Comparison of ENCODE assay signal across 11 cellular contexts in the genomic region with DNA sequence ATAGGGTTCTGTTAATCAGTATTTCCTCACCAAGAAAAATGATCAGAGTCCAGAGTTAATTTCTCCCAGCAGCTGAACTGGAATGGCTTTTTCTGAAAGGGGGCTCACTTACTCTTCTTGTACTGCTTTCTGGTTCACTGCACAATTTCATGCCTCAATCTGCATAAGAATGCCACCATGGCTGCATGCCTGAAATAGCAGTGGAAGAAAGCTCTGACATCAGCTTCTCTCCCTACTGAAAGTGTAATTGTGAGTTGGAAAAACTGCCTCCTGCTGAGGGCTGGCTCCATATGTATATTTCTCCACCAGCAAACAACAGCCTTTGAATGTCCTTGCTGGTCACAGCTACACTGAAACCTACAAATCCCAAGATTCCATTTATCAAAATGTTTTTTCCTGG.
DNase-seq lines count a peak whose midpoint lies in the region; ATAC-seq, FAIRE-seq and TF ChIP-seq lines count a peak whose summit lies in the region.
"Had no signal": no experiment of that assay in that cellular context is flagged by ENCODE, and none has a peak within 500 bp of the region (broad histone marks: within the 10 kb centered on the region; RNA-seq: fewer than 3 reads in every experiment).

No MANE protein-coding gene starts in this region.

- no peak for TF ChIP-seq POLR2A in esophagus squamous epithelium (IDR thresholded peaks at IDR 0.05)

- no peaks in the 10 kb centered on the region for H3K79me2 ChIP-seq in keratinocyte (ENCODE audit: control insufficient read depth, insufficient read depth, low read length)

- H3K27ac ChIP-seq in HUES6 (ENCODE audit: low read depth, low read length): peak overlapping the region; percentile 79
- no peak overlapping the region for H3K27ac ChIP-seq in keratinocyte (ENCODE audit: control insufficient read depth, insufficient read depth, low read length)
- H3K27ac ChIP-seq in esophagus squamous epithelium: no peak overlapping the region

- H3K4me2 ChIP-seq in keratinocyte (ENCODE audit: control insufficient read depth, extremely low read depth, insufficient read depth, low read depth, low read length): no peak overlapping the region

- no peaks in the 10 kb centered on the region for H3K36me3 Mint-ChIP-seq in activated T-cell treated with anti-CD3 and anti-CD28 coated beads, Interleukin-2, amount 50 U/mL, for 72 hours (ENCODE audit: insufficient read depth in 2 of 2)
- H3K36me3 Mint-ChIP-seq: stimulated activated naive B cell treated with anti-CD40 and anti-IgM and Interleukin-4, amounts not matched to agents 10 μg/mL and 1 μg/mL and 100 μg/mL, for 72 hours had no signal

- H3K27ac Mint-ChIP-seq in activated T-cell treated with anti-CD3 and anti-CD28 coated beads, Interleukin-2, amount 50 U/mL, for 72 hours: no peak overlapping the region
- H3K27ac Mint-ChIP-seq: stimulated activated naive B cell treated with anti-CD40 and anti-IgM and Interleukin-4, amounts not matched to agents 10 μg/mL and 1 μg/mL and 100 μg/mL, for 72 hours had no signal

- peaks cover 21% of the 10 kb centered on the region for H3K4me1 ChIP-seq in HUES6 (ENCODE audit: control insufficient read depth, insufficient read depth, low read length)
- peaks cover 18% of the 10 kb centered on the region for H3K4me1 ChIP-seq in keratinocyte (ENCODE audit: control insufficient read depth, extremely low read depth, insufficient read depth, low read length)
- H3K4me1 ChIP-seq in esophagus squamous epithelium: no peaks in the 10 kb centered on the region

- H3K9me1 ChIP-seq in keratinocyte (ENCODE audit: control insufficient read depth, extremely low read depth, insufficient read depth, low read length): no peaks in the 10 kb centered on the region

- H3K9me3 ChIP-seq in HUES6 (ENCODE audit: control insufficient read depth, insufficient read depth, low read depth, low read length): peaks cover 6% of the 10 kb centered on the region; the same call in 1 of the 2 replicates
- H3K9me3 ChIP-seq in keratinocyte (ENCODE audit: control insufficient read depth, low read depth, low read length): no peaks in the 10 kb centered on the region
- H3K9me3 ChIP-seq in esophagus squamous epithelium: no peaks in the 10 kb centered on the region

- H2AFZ ChIP-seq in keratinocyte (ENCODE audit: control insufficient read depth, low read length): peak overlapping the region; percentile 20

- no peaks in the 10 kb centered on the region for H3K27me3 ChIP-seq in HUES6 (ENCODE audit: control insufficient read depth, insufficient read depth, low read length)
- no peaks in the 10 kb centered on the region for H3K27me3 ChIP-seq in keratinocyte (ENCODE audit: control insufficient read depth, extremely low read depth, insufficient read depth, low read length)
- H3K27me3 ChIP-seq in esophagus squamous epithelium: no peaks in the 10 kb centered on the region

- dilution Hi-C loops in keratinocyte (cut with MboI; ENCODE audit: extremely low pct_ligation_motif_present, low sequenced_read_pairs): no loop called here

- H3K27me3 Mint-ChIP-seq in activated T-cell treated with anti-CD3 and anti-CD28 coated beads, Interleukin-2, amount 50 U/mL, for 72 hours (ENCODE audit: low read depth): no peaks in the 10 kb centered on the region
- H3K27me3 Mint-ChIP-seq: stimulated activated naive B cell treated with anti-CD40 and anti-IgM and Interleukin-4, amounts not matched to agents 10 μg/mL and 1 μg/mL and 100 μg/mL, for 72 hours had no signal

- H3K36me3 ChIP-seq in HUES6 (ENCODE audit: control insufficient read depth, insufficient read depth, low read length): no peaks in the 10 kb centered on the region
- no peaks in the 10 kb centered on the region for H3K36me3 ChIP-seq in keratinocyte (ENCODE audit: control insufficient read depth in 2 of 2, extremely low read depth in 1 of 2, insufficient read depth in 2 of 2, low read length in 2 of 2)
- no peaks in the 10 kb centered on the region for H3K36me3 ChIP-seq in esophagus squamous epithelium

- H3K4me3 ChIP-seq in AG04449 (ENCODE audit: low read depth, low read length): no peak overlapping the region
- H3K4me3 ChIP-seq in HUES6 (ENCODE audit: low read depth, low read length): no peak overlapping the region
- no peak overlapping the region for H3K4me3 ChIP-seq in keratinocyte (ENCODE audit: control insufficient read depth in 2 of 3, extremely low read depth in 1 of 3, insufficient read depth in 2 of 3, low read depth in 1 of 3, low read length in 3 of 3)
- no peak overlapping the region for H3K4me3 ChIP-seq in esophagus squamous epithelium

- no peaks in the 10 kb centered on the region for H4K20me1 ChIP-seq in keratinocyte (ENCODE audit: control insufficient read depth, extremely low read depth, insufficient read depth, low read length)

- POLR2A ChIA-PET in AG04449 (lab: Yijun Ruan, JAX): no interaction called here

- H3K9ac ChIP-seq in HUES6 (ENCODE audit: low read length) (no peak overlapping the region), keratinocyte (ENCODE audit: control insufficient read depth, extremely low read depth, insufficient read depth, low read length) (no peak overlapping the region)

- H3K4me1 Mint-ChIP-seq in activated T-cell treated with anti-CD3 and anti-CD28 coated beads, Interleukin-2, amount 50 U/mL, for 72 hours (ENCODE audit: low read depth): no peaks in the 10 kb centered on the region
- H3K4me1 Mint-ChIP-seq: central memory CD8-positive, alpha-beta T cell; stimulated activated naive B cell treated with anti-CD40 and anti-IgM and Interleukin-4, amounts not matched to agents 10 μg/mL and 1 μg/mL and 100 μg/mL, for 72 hours had no signal

- TF ChIP-seq CTCF in AG04449 (IDR thresholded peaks at IDR 0.05; ENCODE audit: insufficient read depth, low read length, missing control alignments): no peak
- no peak for TF ChIP-seq CTCF in keratinocyte (optimal IDR thresholded peaks at IDR 0.05 in 1 of 3, IDR thresholded peaks at IDR 0.05 in 1 of 3, conservative IDR thresholded peaks at IDR 0.05 in 1 of 3; ENCODE audit: extremely low read depth in 1 of 3, insufficient read depth in 2 of 3, low read length in 3 of 3)
- no peak for TF ChIP-seq CTCF in esophagus squamous epithelium (IDR thresholded peaks at IDR 0.05)

- intact Hi-C loops in esophagus squamous epithelium (cut with DNase I): no loop called here

- no peak overlapping the region for H3K4me3 Mint-ChIP-seq in activated T-cell treated with anti-CD3 and anti-CD28 coated beads, Interleukin-2, amount 50 U/mL, for 72 hours
- H3K4me3 Mint-ChIP-seq: central memory CD8-positive, alpha-beta T cell; stimulated activated naive B cell treated with anti-CD40 and anti-IgM and Interleukin-4, amounts not matched to agents 10 μg/mL and 1 μg/mL and 100 μg/mL, for 72 hours had no signal

- peak; percentile 41 for DNase-seq in AG04449 (ENCODE audit: low read depth, low spot score)
- DNase-seq in brain pericyte (ENCODE audit: low read depth, low spot score): peak; percentile 10
- no peak for DNase-seq in keratinocyte (ENCODE audit: low read depth, low spot score)
- no peak for DNase-seq in esophagus squamous epithelium (lab: John Stamatoyannopoulos, UW)
- DNase-seq in RPMI8226: no peak
- no peak for DNase-seq in activated T-cell treated with anti-CD3 and anti-CD28 coated beads, Interleukin-2, amount 50 U/mL, for 72 hours
- DNase-seq: stimulated activated naive B cell treated with anti-CD40 and anti-IgM and Interleukin-4, amounts not matched to agents 10 μg/mL and 1 μg/mL and 100 μg/mL, for 72 hours had no signal

- CTCF ChIA-PET in AG04449 (lab: Yijun Ruan, JAX): no interaction called here

- no peaks in the 10 kb centered on the region for H3K9me3 Mint-ChIP-seq in activated T-cell treated with anti-CD3 and anti-CD28 coated beads, Interleukin-2, amount 50 U/mL, for 72 hours
- H3K9me3 Mint-ChIP-seq: central memory CD8-positive, alpha-beta T cell; stimulated activated naive B cell treated with anti-CD40 and anti-IgM and Interleukin-4, amounts not matched to agents 10 μg/mL and 1 μg/mL and 100 μg/mL, for 72 hours had no signal

- FAIRE-seq in keratinocyte (lab: Jason Lieb, UNC): no peak
- FAIRE-seq: islet of Langerhans had no signal

- no peak for ATAC-seq in GM21360 (IDR thresholded peaks at IDR 0.05; ENCODE audit: unreplicated experiment)
- no peak for ATAC-seq in activated T-cell treated with anti-CD3 and anti-CD28 coated beads, Interleukin-2, amount 50 U/mL, for 72 hours (replicated peaks in 1 of 2)
- ATAC-seq: stimulated activated naive B cell treated with anti-CD40 and anti-IgM and Interleukin-4, amounts not matched to agents 10 μg/mL and 1 μg/mL and 100 μg/mL, for 72 hours had no signal

Comparison
In these comparisons a context has a peak if more than half of its experiments do, and no peak if none do; other contexts are left out.
1. DNase-seq: peak in AG04449 (single experiment) and brain pericyte (single experiment); none in keratinocyte (single experiment), esophagus squamous epithelium (single experiment), RPMI8226 (single experiment) and activated T-cell treated with anti-CD3 and anti-CD28 coated beads, Interleukin-2, amount 50 U/mL, for 72 hours (0 of 2).